8 cellular contexts compared by ENCODE assay signal in the genomic region with DNA sequence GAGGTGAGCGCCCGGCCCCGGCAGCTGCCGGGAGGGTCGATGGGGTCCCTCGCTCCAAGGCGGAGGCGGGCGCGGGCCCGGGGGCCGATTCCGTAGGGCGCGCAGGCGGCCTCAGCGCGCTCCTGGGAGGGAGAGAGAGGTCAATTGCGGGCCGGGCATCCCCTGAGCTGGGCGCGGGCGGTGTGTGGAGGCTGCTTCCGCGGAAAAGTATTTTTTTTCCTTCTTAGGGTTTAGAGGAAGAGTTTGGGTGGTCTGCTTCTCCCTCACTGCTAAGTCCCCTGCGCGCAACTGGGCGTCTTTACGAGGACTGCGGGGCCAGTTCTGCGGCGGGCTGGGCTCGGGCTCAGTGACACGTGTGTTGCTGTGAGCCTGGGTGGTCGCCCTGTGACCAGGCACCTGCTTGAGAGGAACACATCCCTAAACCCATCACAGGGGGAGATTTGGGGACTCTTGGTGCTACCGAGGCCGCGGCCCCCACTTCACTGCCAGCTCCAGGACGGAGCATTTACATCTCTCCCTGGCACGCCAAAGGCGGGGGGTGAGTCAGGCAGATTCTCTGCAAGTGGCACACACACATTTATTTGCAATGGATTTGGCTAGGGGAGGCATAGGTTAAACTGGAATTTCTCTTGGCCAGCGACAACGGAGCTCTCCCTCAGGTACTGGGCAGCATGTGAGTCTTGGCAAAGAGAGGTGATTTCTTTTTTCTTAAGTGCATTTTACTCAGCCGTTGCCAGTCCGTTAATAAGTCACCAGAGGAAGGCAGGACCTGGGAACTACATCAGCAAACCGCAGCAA.
DNase-seq lines count a peak whose midpoint lies in the region; ATAC-seq and TF ChIP-seq lines count a peak whose summit lies in the region.

No MANE protein-coding gene starts in this region.

- H3K36me3 ChIP-seq in esophagus squamous epithelium (no peaks in the 10 kb centered on the region), urinary bladder (ENCODE audit: insufficient read depth) (no peaks in the 10 kb centered on the region)
- no peaks in the 10 kb centered on the region for H3K36me3 ChIP-seq in naive thymus-derived CD4-positive, alpha-beta T cell (ENCODE audit: control insufficient read depth in 2 of 3, insufficient read depth in 3 of 3, low read length in 3 of 3)

- H3K4me1 ChIP-seq in esophagus squamous epithelium (peaks cover 0 to 39% (median 0%) of the 10 kb centered on the region in 3 donors), urinary bladder (ENCODE audit: insufficient read depth) (no peaks in the 10 kb centered on the region)
- peaks cover 4 to 5% of the 10 kb centered on the region in 2 donors for H3K4me1 ChIP-seq in naive thymus-derived CD4-positive, alpha-beta T cell (ENCODE audit: control insufficient read depth in 2 of 2, insufficient read depth in 2 of 2, low read length in 2 of 2)

- no peaks in the 10 kb centered on the region for H3K9me3 ChIP-seq in esophagus squamous epithelium
- H3K9me3 ChIP-seq in naive thymus-derived CD4-positive, alpha-beta T cell (ENCODE audit: control insufficient read depth in 2 of 3, low read length in 3 of 3): no peaks in the 10 kb centered on the region

- peak; percentile 33 for DNase-seq in activated CD8-positive, alpha-beta T cell treated with anti-CD3 and anti-CD28 coated beads, Interleukin-2, amount 10 ng/mL, durations not matched to agents 7 days and 5 days
- no peak for DNase-seq in esophagus squamous epithelium (lab: John Stamatoyannopoulos, UW)
- DNase-seq in naive thymus-derived CD4-positive, alpha-beta T cell: peak in 3 of 9 donors; percentile 8 to 26 (median 9)

- H3K27ac Mint-ChIP-seq in activated CD8-positive, alpha-beta T cell treated with anti-CD3 and anti-CD28 coated beads, Interleukin-2, amount 10 ng/mL, durations not matched to agents 7 days and 5 days: peak overlapping the region; percentile 56
- H3K27ac Mint-ChIP-seq in naive thymus-derived CD4-positive, alpha-beta T cell: no peak overlapping the region

- no peak for TF ChIP-seq POLR2A in esophagus squamous epithelium (IDR thresholded peaks at IDR 0.05)

- H3K36me3 Mint-ChIP-seq in activated CD8-positive, alpha-beta T cell treated with anti-CD3 and anti-CD28 coated beads, Interleukin-2, amount 10 ng/mL, durations not matched to agents 7 days and 5 days (ENCODE audit: low read depth): no peaks in the 10 kb centered on the region
- H3K36me3 Mint-ChIP-seq in naive thymus-derived CD4-positive, alpha-beta T cell: peaks cover 0 to 3% (median 0%) of the 10 kb centered on the region in 5 donors

- H3K9me3 Mint-ChIP-seq in activated CD8-positive, alpha-beta T cell treated with anti-CD3 and anti-CD28 coated beads, Interleukin-2, amount 10 ng/mL, durations not matched to agents 7 days and 5 days (ENCODE audit: insufficient read depth): no peaks in the 10 kb centered on the region
- H3K9me3 Mint-ChIP-seq in naive thymus-derived CD4-positive, alpha-beta T cell: peaks cover 0 to 1% (median 0%) of the 10 kb centered on the region in 11 donors

- H3K4me1 Mint-ChIP-seq in activated CD8-positive, alpha-beta T cell treated with anti-CD3 and anti-CD28 coated beads, Interleukin-2, amount 10 ng/mL, durations not matched to agents 7 days and 5 days (ENCODE audit: low read depth): peaks cover 26% of the 10 kb centered on the region
- H3K4me1 Mint-ChIP-seq in naive thymus-derived CD4-positive, alpha-beta T cell: peaks cover 15 to 30% (median 25%) of the 10 kb centered on the region in 7 donors

- H3K4me3 Mint-ChIP-seq in activated CD8-positive, alpha-beta T cell treated with anti-CD3 and anti-CD28 coated beads, Interleukin-2, amount 10 ng/mL, durations not matched to agents 7 days and 5 days: peak overlapping the region; percentile 70
- H3K4me3 Mint-ChIP-seq in naive thymus-derived CD4-positive, alpha-beta T cell: peak overlapping the region; percentile 61 to 85 (median 78)

- ATAC-seq in GM18502 (IDR thresholded peaks at IDR 0.05; ENCODE audit: poor library complexity, unreplicated experiment) (peak; percentile 19), HG03521 (IDR thresholded peaks at IDR 0.05; ENCODE audit: unreplicated experiment) (peak; percentile 23), GM18873 (IDR thresholded peaks at IDR 0.05; ENCODE audit: low FRiP score, unreplicated experiment) (no peak), GM21360 (IDR thresholded peaks at IDR 0.05; ENCODE audit: unreplicated experiment) (no peak)
- peak; percentile 37 for ATAC-seq in activated CD8-positive, alpha-beta T cell treated with anti-CD3 and anti-CD28 coated beads, Interleukin-2, amount 10 ng/mL, durations not matched to agents 7 days and 5 days
- ATAC-seq in naive thymus-derived CD4-positive, alpha-beta T cell: peak; percentile 26

- CTCF ChIA-PET in activated CD8-positive, alpha-beta T cell treated with anti-CD3 and anti-CD28 coated beads, Interleukin-2, amount 10 ng/mL, durations not matched to agents 7 days and 5 days (lab: Charles Lee): interaction anchor here (1.1 kb wide), 1 partner anchor 535 kb away, joined by 3 read pairs; no protein-coding TSS in a partner anchor
- CTCF ChIA-PET in naive thymus-derived CD4-positive, alpha-beta T cell (lab: Charles Lee): no interaction called here

- H3K4me3 ChIP-seq in esophagus squamous epithelium: peak overlapping the region; percentile 63 to 86 (median 74)
- peak overlapping the region; percentile 37 for H3K4me3 ChIP-seq in naive thymus-derived CD4-positive, alpha-beta T cell (ENCODE audit: low read length)
- peak overlapping the region; percentile 86 for H3K4me3 ChIP-seq in urinary bladder (ENCODE audit: low read depth, low read length)

- peaks cover 0 to 24% (median 0%) of the 10 kb centered on the region in 4 donors for H3K27me3 ChIP-seq in esophagus squamous epithelium
- peaks cover 0 to 14% of the 10 kb centered on the region in 2 donors for H3K27me3 ChIP-seq in naive thymus-derived CD4-positive, alpha-beta T cell (ENCODE audit: control insufficient read depth in 2 of 2, insufficient read depth in 2 of 2, low read length in 2 of 2)

- POLR2A ChIA-PET in activated CD8-positive, alpha-beta T cell treated with anti-CD3 and anti-CD28 coated beads, Interleukin-2, amount 10 ng/mL, durations not matched to agents 7 days and 5 days (lab: Charles Lee): interaction anchor here (1.2 kb wide), 1 partner anchor 15 kb away, joined by 4 read pairs; no protein-coding TSS in a partner anchor
- POLR2A ChIA-PET in naive thymus-derived CD4-positive, alpha-beta T cell (lab: Charles Lee): no interaction called here

- TF ChIP-seq CTCF in esophagus squamous epithelium (IDR thresholded peaks at IDR 0.05): no peak

- 0 to 2% methylated on average over 7 to 30 of the region's 46 CpGs for WGBS in esophagus squamous epithelium, 2 donors
- 1% methylated on average over 46 of the region's 46 CpGs for WGBS in urinary bladder

- intact Hi-C loops in esophagus squamous epithelium (cut with DNase I): loop anchor here (10.0 kb wide), 1 partner anchor 527 kb away; no protein-coding TSS in a partner anchor
- intact Hi-C loops in naive thymus-derived CD4-positive, alpha-beta T cell (cut with micrococcal nuclease): loop anchor here (5.0 to 10.0 kb wide), 4 partner anchors 283 to 1837 kb away; a partner anchor contains a TSS

- H3K27ac ChIP-seq in esophagus squamous epithelium (peak overlapping the region; percentile 40 to 88 (median 76)), urinary bladder (ENCODE audit: low read depth) (peak overlapping the region; percentile 58)
- H3K27ac ChIP-seq in naive thymus-derived CD4-positive, alpha-beta T cell (ENCODE audit: low read depth, low read length): no peak overlapping the region

- H3K27me3 Mint-ChIP-seq in activated CD8-positive, alpha-beta T cell treated with anti-CD3 and anti-CD28 coated beads, Interleukin-2, amount 10 ng/mL, durations not matched to agents 7 days and 5 days (ENCODE audit: low read depth): peaks cover 52% of the 10 kb centered on the region
- peaks cover 52 to 79% (median 63%) of the 10 kb centered on the region in 5 donors for H3K27me3 Mint-ChIP-seq in naive thymus-derived CD4-positive, alpha-beta T cell

Comparison
In these comparisons a context has a peak if more than half of its experiments do, and no peak if none do; other contexts are left out.
1. ATAC-seq: peak in GM18502 (single experiment), HG03521 (single experiment), activated CD8-positive, alpha-beta T cell treated with anti-CD3 and anti-CD28 coated beads, Interleukin-2, amount 10 ng/mL, durations not matched to agents 7 days and 5 days (single experiment) and naive thymus-derived CD4-positive, alpha-beta T cell (single experiment); none in GM18873 (single experiment) and GM21360 (single experiment).
2. Peak in every context shown above with its lines, with median percentiles within 50 percentile points of each other: H3K4me3 ChIP-seq.